Comparison of ENCODE assay signal across 10 cellular contexts in genomic region chr15:72227720-72228119, GRCh38. TPM values are rescaled to one million over a fixed set of nuclear protein-coding genes. Genes with fewer than 3 reads are reported as not detected.
DNase-seq lines count a peak whose midpoint lies in the region; ATAC-seq and TF ChIP-seq lines count a peak whose summit lies in the region.
"Had no signal": no experiment of that assay in that cellular context is flagged by ENCODE, and none has a peak within 500 bp of the region (broad histone marks: within the 10 kb centered on the region; RNA-seq: fewer than 3 reads in every experiment).

No MANE protein-coding gene starts in this region.

- H3K27ac ChIP-seq in cardiac muscle cell = peak overlapping the region; percentile 63
- peak overlapping the region; percentile 97 for H3K27ac ChIP-seq in WERI-Rb-1
- peak overlapping the region; percentile 96 to 99 for H3K27ac ChIP-seq in thoracic aorta

- intact Hi-C loops in Right ventricle myocardium superior (cut with DNase I) = no loop called here

- H3K36me3 ChIP-seq in cardiac muscle cell = no peaks in the 10 kb centered on the region
- peaks cover 71% of the 10 kb centered on the region for H3K36me3 ChIP-seq in WERI-Rb-1
- no peaks in the 10 kb centered on the region for H3K36me3 ChIP-seq in thoracic aorta

- no peaks in the 10 kb centered on the region for H3K9me3 ChIP-seq in cardiac muscle cell (ENCODE audit: low read depth)
- H3K9me3 ChIP-seq in WERI-Rb-1 (ENCODE audit: severe bottlenecking) = no peaks in the 10 kb centered on the region
- no peaks in the 10 kb centered on the region for H3K9me3 ChIP-seq in thoracic aorta

- H3K4me1 ChIP-seq in cardiac muscle cell (ENCODE audit: low read depth) (peaks cover 68% of the 10 kb centered on the region), thoracic aorta (ENCODE audit: control insufficient read depth in 1 of 2, low read depth in 2 of 2) (peaks cover 36 to 57% of the 10 kb centered on the region in 2 donors)

- TF ChIP-seq CTCF in cardiac muscle cell (IDR thresholded peaks at IDR 0.05; ENCODE audit: low read depth, low read length) (no peak), WERI-Rb-1 (IDR thresholded peaks at IDR 0.05; ENCODE audit: low read depth, low read length) (no peak), fibroblast of pulmonary artery (IDR thresholded peaks at IDR 0.05; ENCODE audit: low read length, missing control alignments) (no peak), thoracic aorta (IDR thresholded peaks at IDR 0.05) (no peak)

- no peak for ATAC-seq in Right ventricle myocardium superior (ENCODE audit: poor library complexity)
- ATAC-seq in thoracic aorta (ENCODE audit: insufficient number of reproducible peaks, low FRiP score, low read depth) = no peak
- ATAC-seq in GM19455 (IDR thresholded peaks at IDR 0.05; ENCODE audit: unreplicated experiment) = no peak

- in situ Hi-C loops in G401 (cut with HindIII; ENCODE audit: low sequenced_read_pairs) = no loop called here

- peak overlapping the region; percentile 76 for H3K4me3 ChIP-seq in cardiac muscle cell
- peak overlapping the region; percentile 84 for H3K4me3 ChIP-seq in WERI-Rb-1 (ENCODE audit: low read depth, low read length)
- peak overlapping the region; percentile 95 for H3K4me3 ChIP-seq in fibroblast of pulmonary artery (replicated peaks; ENCODE audit: low read depth, low read length)
- H3K4me3 ChIP-seq in thoracic aorta = peak overlapping the region; percentile 93

- no peak for DNase-seq in cardiac muscle cell (ENCODE audit: low read depth in 1 of 2, low spot score in 1 of 2)
- DNase-seq in Right ventricle myocardium superior = no peak
- no peak for DNase-seq in WERI-Rb-1
- DNase-seq in fibroblast of pulmonary artery (ENCODE audit: low read depth) = no peak
- DNase-seq in thoracic aorta (ENCODE audit: low spot score) = no peak
- no peak for DNase-seq in D341Med (ENCODE audit: low spot score)
- no peak for DNase-seq in G401 (ENCODE audit: low spot score)
- DNase-seq: NCI-H510A treated with DMSO at 0.1 percent for 48 hours had no signal

- H3K27me3 ChIP-seq in cardiac muscle cell = no peaks in the 10 kb centered on the region
- no peaks in the 10 kb centered on the region for H3K27me3 ChIP-seq in WERI-Rb-1 (ENCODE audit: insufficient read depth, low read depth, severe bottlenecking)
- no peaks in the 10 kb centered on the region for H3K27me3 ChIP-seq in thoracic aorta (replicated peaks; ENCODE audit: insufficient read depth)

RNA-seq across cellular contexts. Expression of gene PKM, which starts 3.3 kb away (rescaled TPM):
- total RNA-seq in cardiac muscle cell = 1,894 and 2,333 TPM in 2 replicates
- 2,112 and 2,578 TPM in 2 replicates for polyA plus RNA-seq in cardiac muscle cell
- 1,065 TPM for total RNA-seq in Right ventricle myocardium superior
- total RNA-seq in thoracic aorta = 100 to 1,000 TPM; 515 to 544 TPM
- 1,858 and 2,103 TPM in 2 replicates for total RNA-seq in G401 (2014; rRNA removed; shearing (Covaris generic))

RNA-seq across cellular contexts. Expression of gene GRAMD2A, which starts 30.1 kb away (rescaled TPM):
- total RNA-seq in cardiac muscle cell (0.24 and 0.67 TPM in 2 replicates), Right ventricle myocardium superior (not detected), thoracic aorta (under 1 TPM in 1 of 2 donors, not detected in 1; 0.85 TPM)
- not detected in 2 replicates for polyA plus RNA-seq in cardiac muscle cell
- not detected in 2 replicates for total RNA-seq in G401 (2014; rRNA removed; shearing (Covaris generic))
- total RNA-seq: lung microvascular endothelial cell had no signal

RNA-seq across cellular contexts. Expression of gene PARP6, which starts 44.6 kb away (rescaled TPM):
- total RNA-seq in cardiac muscle cell (41.5 and 41.9 TPM in 2 replicates), Right ventricle myocardium superior (37.2 TPM), thoracic aorta (10 to 100 TPM; 44.0 to 49.9 TPM)
- polyA plus RNA-seq in cardiac muscle cell = 65.1 and 72.8 TPM in 2 replicates
- total RNA-seq in G401 (2014; rRNA removed; shearing (Covaris generic)) = 14.6 and 30.4 TPM in 2 replicates
